Comparison of ENCODE assay signal across 9 cellular contexts in genomic region chr11:45919276-45919675, GRCh38. TPM values are rescaled to one million over a fixed set of nuclear protein-coding genes. Genes with fewer than 3 reads are reported as not detected.
DNase-seq lines count a peak whose midpoint lies in the region; ATAC-seq, FAIRE-seq and TF ChIP-seq lines count a peak whose summit lies in the region.
"Had no signal": no experiment of that assay in that cellular context is flagged by ENCODE, and none has a peak within 500 bp of the region (broad histone marks: within the 10 kb centered on the region; RNA-seq: fewer than 3 reads in every experiment).

No MANE protein-coding gene starts in this region.

- TF ChIP-seq POLR2A in A549 (IDR thresholded peaks at IDR 0.05; ENCODE audit: low read length) (no peak), vagina (IDR thresholded peaks at IDR 0.05) (no peak), GM18505 (IDR thresholded peaks at IDR 0.05; ENCODE audit: borderline replicate concordance, extremely low read depth, insufficient read depth, insufficient read length) (no peak)

- H3K36me3 Mint-ChIP-seq in activated naive CD8-positive, alpha-beta T cell treated with anti-CD3 and anti-CD28 coated beads, Interleukin-2, amount 50 U/mL, for 24 hours (ENCODE audit: low read depth), result peaks cover 5% of the 10 kb centered on the region
- H3K36me3 Mint-ChIP-seq in natural killer cell, result no peaks in the 10 kb centered on the region

- peaks cover 41% of the 10 kb centered on the region for H3K4me1 Mint-ChIP-seq in activated naive CD8-positive, alpha-beta T cell treated with anti-CD3 and anti-CD28 coated beads, Interleukin-2, amount 50 U/mL, for 24 hours
- peaks cover 33 to 51% of the 10 kb centered on the region in 2 donors for H3K4me1 Mint-ChIP-seq in natural killer cell

- TF ChIP-seq RAD21 in A549 (conservative IDR thresholded peaks at IDR 0.05 in 1 of 2, IDR thresholded peaks at IDR 0.05 in 1 of 2), result no peak

- H3K27ac ChIP-seq in A549, result peak overlapping the region in 1 of 2 experiments; percentile 96; a peak in 1 of 6 replicates
- H3K27ac ChIP-seq in HUES48 (ENCODE audit: low read depth, low read length), result peak overlapping the region; percentile 78
- H3K27ac ChIP-seq in vagina, result no peak overlapping the region

- H3K9me3 ChIP-seq in A549 (no peaks in the 10 kb centered on the region), HUES48 (ENCODE audit: control insufficient read depth, insufficient read depth, low read length) (no peaks in the 10 kb centered on the region), vagina (no peaks in the 10 kb centered on the region)

- no peaks in the 10 kb centered on the region for H3K9me3 Mint-ChIP-seq in activated naive CD8-positive, alpha-beta T cell treated with anti-CD3 and anti-CD28 coated beads, Interleukin-2, amount 50 U/mL, for 24 hours
- H3K9me3 Mint-ChIP-seq in natural killer cell, result no peaks in the 10 kb centered on the region

- H3K9ac ChIP-seq in HUES48 (ENCODE audit: low read depth, low read length), result no peak overlapping the region

- TF ChIP-seq CTCF in A549 (IDR thresholded peaks at IDR 0.05), result no peak
- no peak for TF ChIP-seq CTCF in natural killer cell (IDR thresholded peaks at IDR 0.05)
- TF ChIP-seq CTCF in vagina (IDR thresholded peaks at IDR 0.05), result no peak

- peak overlapping the region; percentile 94 for H3K4me3 Mint-ChIP-seq in activated naive CD8-positive, alpha-beta T cell treated with anti-CD3 and anti-CD28 coated beads, Interleukin-2, amount 50 U/mL, for 24 hours
- H3K4me3 Mint-ChIP-seq in natural killer cell, result peak overlapping the region; percentile 97

- DNase-seq in A549 (ENCODE audit: low read depth in 1 of 2, low spot score in 1 of 2), result no peak
- DNase-seq in activated naive CD8-positive, alpha-beta T cell treated with anti-CD3 and anti-CD28 coated beads, Interleukin-2, amount 50 U/mL, for 24 hours, result no peak
- DNase-seq in natural killer cell, result no peak
- DNase-seq in vagina (ENCODE audit: extremely low spot score in 2 of 2), result no peak
- no peak for DNase-seq in GOT3 (lab: John Stamatoyannopoulos, UW)
- DNase-seq: SIG-M5 had no signal

- intact Hi-C loops in natural killer cell (cut with micrococcal nuclease) (loop anchor here (10.0 kb wide), 1 partner anchor 206 kb away; the partner anchor contains the start of gene PHF21A), vagina (cut with DNase I) (loop anchor here (5.0 kb wide), 2 partner anchors 72 to 203 kb away; partner anchors contain the start of genes CRY2 and PHF21A)

- H3K4me1 ChIP-seq in A549 (peaks cover 13% of the 10 kb centered on the region; the same call in 2 of the 3 replicates), HUES48 (ENCODE audit: control insufficient read depth, insufficient read depth, low read length) (peaks cover 21% of the 10 kb centered on the region), vagina (peaks cover 37% of the 10 kb centered on the region)

- TF ChIP-seq EP300 in A549 (IDR thresholded peaks at IDR 0.05), result no peak

- CTCF ChIA-PET in A549 (lab: Yijun Ruan, JAX), result interaction anchor here (2.7 to 3.6 kb wide), 2 partner anchors 8 to 46 kb away, joined by 9 to 12 read pairs; no protein-coding TSS in a partner anchor

- peaks cover 8% of the 10 kb centered on the region for H3K27me3 ChIP-seq in HUES48 (ENCODE audit: control insufficient read depth, insufficient read depth, low read length)
- H3K27me3 ChIP-seq in vagina, result peaks cover 13% of the 10 kb centered on the region

- 54% methylated on average over 4 of the region's 4 CpGs for WGBS in A549 (ENCODE audit: missing lambda C conversion rate)

- H3K27ac Mint-ChIP-seq in activated naive CD8-positive, alpha-beta T cell treated with anti-CD3 and anti-CD28 coated beads, Interleukin-2, amount 50 U/mL, for 24 hours, result no peak overlapping the region
- H3K27ac Mint-ChIP-seq in natural killer cell, result peak overlapping the region; percentile 96

- H3K27me3 Mint-ChIP-seq in activated naive CD8-positive, alpha-beta T cell treated with anti-CD3 and anti-CD28 coated beads, Interleukin-2, amount 50 U/mL, for 24 hours, result peaks cover 12% of the 10 kb centered on the region
- H3K27me3 Mint-ChIP-seq in natural killer cell (ENCODE audit: low read depth in 2 of 2), result peaks cover 3 to 8% of the 10 kb centered on the region in 2 donors

- peaks cover 22% of the 10 kb centered on the region for H3K36me3 ChIP-seq in HUES48 (ENCODE audit: control insufficient read depth, insufficient read depth, low read length)
- H3K36me3 ChIP-seq in vagina, result peaks cover 0 to 16% of the 10 kb centered on the region in 2 donors

- H3K4me3 ChIP-seq in A549 (no peak overlapping the region), HUES48 (ENCODE audit: low read depth, low read length) (no peak overlapping the region), vagina (no peak overlapping the region)

- H3K4me2 ChIP-seq in A549, result peak overlapping the region; percentile 86; the same call in 2 of the 3 replicates

- ATAC-seq in A549, result no peak
- no peak for ATAC-seq in activated naive CD8-positive, alpha-beta T cell treated with anti-CD3 and anti-CD28 coated beads, Interleukin-2, amount 50 U/mL, for 24 hours
- ATAC-seq in natural killer cell, result no peak
- no peak for ATAC-seq in GM18505 (IDR thresholded peaks at IDR 0.05; ENCODE audit: unreplicated experiment)
- ATAC-seq in GM19023 (IDR thresholded peaks at IDR 0.05; ENCODE audit: unreplicated experiment), result no peak

- POLR2A ChIA-PET in A549 (lab: Yijun Ruan, JAX), result no interaction called here

- no peak for FAIRE-seq in A549 (lab: Jason Lieb, UNC)

TF ChIP-seq in A549, 52 proteins besides CTCF, POLR2A, EP300 and RAD21 (continues in another document):
- TF ChIP-seq PBX3 (IDR thresholded peaks at IDR 0.05) (no peak), MAFK (IDR thresholded peaks at IDR 0.05; ENCODE audit: partially characterized antibody) (no peak), EHMT2 (IDR thresholded peaks at IDR 0.05; ENCODE audit: low read depth) (no peak), BHLHE40 (IDR thresholded peaks at IDR 0.05; ENCODE audit: low read depth, low read length) (no peak), ZC3H11A (IDR thresholded peaks at IDR 0.05) (no peak), RFX5 (IDR thresholded peaks at IDR 0.05) (no peak)
- TF ChIP-seq, protein P1, sequence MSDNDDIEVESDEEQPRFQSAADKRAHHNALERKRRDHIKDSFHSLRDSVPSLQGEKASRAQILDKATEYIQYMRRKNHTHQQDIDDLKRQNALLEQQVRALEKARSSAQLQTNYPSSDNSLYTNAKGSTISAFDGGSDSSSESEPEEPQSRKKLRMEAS (IDR thresholded peaks at IDR 0.05), result no peak
- TF ChIP-seq, protein P2, sequence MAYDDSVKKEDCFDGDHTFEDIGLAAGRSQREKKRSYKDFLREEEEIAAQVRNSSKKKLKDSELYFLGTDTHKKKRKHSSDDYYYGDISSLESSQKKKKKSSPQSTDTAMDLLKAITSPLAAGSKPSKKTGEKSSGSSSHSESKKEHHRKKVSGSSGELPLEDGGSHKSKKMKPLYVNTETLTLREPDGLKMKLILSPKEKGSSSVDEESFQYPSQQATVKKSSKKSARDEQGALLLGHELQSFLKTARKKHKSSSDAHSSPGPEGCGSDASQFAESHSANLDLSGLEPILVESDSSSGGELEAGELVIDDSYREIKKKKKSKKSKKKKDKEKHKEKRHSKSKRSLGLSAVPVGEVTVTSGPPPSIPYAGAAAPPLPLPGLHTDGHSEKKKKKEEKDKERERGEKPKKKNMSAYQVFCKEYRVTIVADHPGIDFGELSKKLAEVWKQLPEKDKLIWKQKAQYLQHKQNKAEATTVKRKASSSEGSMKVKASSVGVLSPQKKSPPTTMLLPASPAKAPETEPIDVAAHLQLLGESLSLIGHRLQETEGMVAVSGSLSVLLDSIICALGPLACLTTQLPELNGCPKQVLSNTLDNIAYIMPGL (CRISPR knock-in tag; IDR thresholded peaks at IDR 0.05; ENCODE audit: borderline replicate concordance), result no peak

RNA-seq across cellular contexts. Expression of gene PEX16, which starts 1.6 kb away (rescaled TPM):
- polyA plus RNA-seq in A549 (2011; rRNA removed), result 18.0 and 20.2 TPM in 2 replicates
- polyA plus RNA-seq in A549 (2012; cell fraction: cytosol; rRNA removed), result 28.6 and 34.6 TPM in 2 replicates
- 83.0 and 92.0 TPM in 2 replicates for polyA plus RNA-seq in A549 (2012; cell fraction: nucleus; rRNA removed)
- polyA plus RNA-seq in A549 (2017; fragmentation: RNase III; extraction: RNeasy Plus Mini Kit Qiagen cat#74134 plus additional on column Dnase treatment), result 16.2 to 18.2 TPM (median 17.8 TPM) in 3 replicates
- 8.4 and 12.7 TPM in 2 replicates for polyA minus RNA-seq in A549 (2011; rRNA and poly(A)+ RNA removed)
- total RNA-seq in natural killer cell, result 10 to 100 TPM; 61.3 to 75.8 (median 67.6) TPM
- 35.8 TPM for total RNA-seq in vagina

RNA-seq across cellular contexts. Expression of gene LARGE2, which starts 3.2 kb away (rescaled TPM):
- polyA plus RNA-seq in A549 (2011; rRNA removed), result 0.97 and 1.2 TPM in 2 replicates
- polyA plus RNA-seq in A549 (2012; cell fraction: cytosol; rRNA removed), result 4.4 and 5.0 TPM in 2 replicates
- polyA plus RNA-seq in A549 (2012; cell fraction: nucleus; rRNA removed), result 10.8 and 14.4 TPM in 2 replicates
- polyA plus RNA-seq in A549 (2017; fragmentation: RNase III; extraction: RNeasy Plus Mini Kit Qiagen cat#74134 plus additional on column Dnase treatment), result 1.4 to 2.3 TPM (median 2.1 TPM) in 3 replicates
- 0.70 and 1.4 TPM in 2 replicates for polyA minus RNA-seq in A549 (2011; rRNA and poly(A)+ RNA removed)
- 1 to 10 TPM in 2 of 3 donors, under 1 TPM in 1; 0.40 to 1.7 (median 1.0) TPM for total RNA-seq in natural killer cell
- 6.6 TPM for total RNA-seq in vagina

RNA-seq across cellular contexts. Expression of gene FREY1, which starts 12.2 kb away (rescaled TPM):
- polyA plus RNA-seq in A549 (2011; rRNA removed) (0.17 TPM in 1 of 2 replicates, not detected in the other), A549 (2017; fragmentation: RNase III; extraction: RNeasy Plus Mini Kit Qiagen cat#74134 plus additional on column Dnase treatment) (0.18 to 0.22 TPM (median 0.21 TPM) in 3 replicates)
- polyA plus RNA-seq in A549 (2012; cell fraction: cytosol; rRNA removed), result 0.13 and 0.18 TPM in 2 replicates
- polyA plus RNA-seq in A549 (2012; cell fraction: nucleus; rRNA removed), result 1.7 and 2.0 TPM in 2 replicates
- 1.1 and 2.7 TPM in 2 replicates for polyA minus RNA-seq in A549 (2011; rRNA and poly(A)+ RNA removed)
- total RNA-seq in natural killer cell (1 to 10 TPM; 3.7 to 6.8 (median 3.9) TPM), vagina (not detected)

RNA-seq across cellular contexts. Expression of gene MAPK8IP1, which starts 33.8 kb away (rescaled TPM):
- polyA plus RNA-seq in A549 (2011; rRNA removed) (2.6 and 2.7 TPM in 2 replicates), A549 (2017; fragmentation: RNase III; extraction: RNeasy Plus Mini Kit Qiagen cat#74134 plus additional on column Dnase treatment) (5.4 to 5.8 TPM (median 5.7 TPM) in 3 replicates)
- 4.6 and 6.8 TPM in 2 replicates for polyA plus RNA-seq in A549 (2012; cell fraction: cytosol; rRNA removed)
- polyA plus RNA-seq in A549 (2012; cell fraction: nucleus; rRNA removed), result 7.0 and 12.5 TPM in 2 replicates
- polyA minus RNA-seq in A549 (2011; rRNA and poly(A)+ RNA removed), result 5.4 and 6.4 TPM in 2 replicates
- total RNA-seq in natural killer cell (10 to 100 TPM in 2 of 3 donors, 1 to 10 TPM in 1; 9.7 to 21.5 (median 13.9) TPM), vagina (7.1 TPM)
